In genomic region chr4:42070463-42070862, GRCh38 we compare ENCODE assay signal across 1 cellular context.
TF ChIP-seq lines count a peak whose summit lies in the region.

No MANE protein-coding gene starts in this region.

TF ChIP-seq in HepG2, 621 proteins besides CTCF, POLR2A, EP300 and RAD21 (continued from another document):
- TF ChIP-seq ZNF318 (CRISPR knock-in tag; IDR thresholded peaks at IDR 0.05) (no peak), GTF2F1 (IDR thresholded peaks at IDR 0.05; ENCODE audit: low read length) (no peak), MAFF (IDR thresholded peaks at IDR 0.05; ENCODE audit: low read depth, low read length) (no peak), ZNF761 (CRISPR knock-in tag; conservative IDR thresholded peaks at IDR 0.05) (no peak), ZNF264 (CRISPR knock-in tag; IDR thresholded peaks at IDR 0.05) (no peak), ZSCAN31 (CRISPR knock-in tag; IDR thresholded peaks at IDR 0.05; ENCODE audit: low read depth) (no peak), IKZF4 (CRISPR knock-in tag; IDR thresholded peaks at IDR 0.05; ENCODE audit: borderline replicate concordance, low read depth, not compliant biosample characterization) (no peak), FOSL2 (CRISPR knock-in tag; IDR thresholded peaks at IDR 0.05) (no peak), SIN3B (IDR thresholded peaks at IDR 0.05; ENCODE audit: low read length) (no peak), CEBPB (IDR thresholded peaks at IDR 0.05; ENCODE audit: borderline replicate concordance, low read depth, low read length) (no peak), ETV6 (CRISPR knock-in tag; conservative IDR thresholded peaks at IDR 0.05) (no peak), YY1 (IDR thresholded peaks at IDR 0.05; ENCODE audit: insufficient read depth, insufficient replicate concordance, low read depth, low read length) (no peak), RORA (CRISPR knock-in tag; IDR thresholded peaks at IDR 0.05) (no peak), CHCHD3 (CRISPR knock-in tag; IDR thresholded peaks at IDR 0.05) (no peak), ZNF615 (CRISPR knock-in tag; IDR thresholded peaks at IDR 0.05; ENCODE audit: borderline replicate concordance) (no peak), SRSF9 (IDR thresholded peaks at IDR 0.05; ENCODE audit: borderline replicate concordance, insufficient read depth, low read depth, low read length, poor library complexity, severe bottlenecking) (no peak), SOX5 (CRISPR knock-in tag; IDR thresholded peaks at IDR 0.05; ENCODE audit: borderline replicate concordance) (no peak)
- TF ChIP-seq, protein P1, sequence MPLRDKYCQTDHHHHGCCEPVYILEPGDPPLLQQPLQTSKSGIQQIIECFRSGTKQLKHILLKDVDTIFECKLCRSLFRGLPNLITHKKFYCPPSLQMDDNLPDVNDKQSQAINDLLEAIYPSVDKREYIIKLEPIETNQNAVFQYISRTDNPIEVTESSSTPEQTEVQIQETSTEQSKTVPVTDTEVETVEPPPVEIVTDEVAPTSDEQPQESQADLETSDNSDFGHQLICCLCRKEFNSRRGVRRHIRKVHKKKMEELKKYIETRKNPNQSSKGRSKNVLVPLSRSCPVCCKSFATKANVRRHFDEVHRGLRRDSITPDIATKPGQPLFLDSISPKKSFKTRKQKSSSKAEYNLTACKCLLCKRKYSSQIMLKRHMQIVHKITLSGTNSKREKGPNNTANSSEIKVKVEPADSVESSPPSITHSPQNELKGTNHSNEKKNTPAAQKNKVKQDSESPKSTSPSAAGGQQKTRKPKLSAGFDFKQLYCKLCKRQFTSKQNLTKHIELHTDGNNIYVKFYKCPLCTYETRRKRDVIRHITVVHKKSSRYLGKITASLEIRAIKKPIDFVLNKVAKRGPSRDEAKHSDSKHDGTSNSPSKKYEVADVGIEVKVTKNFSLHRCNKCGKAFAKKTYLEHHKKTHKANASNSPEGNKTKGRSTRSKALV (CRISPR knock-in tag; IDR thresholded peaks at IDR 0.05): no peak
- TF ChIP-seq, protein P2, sequence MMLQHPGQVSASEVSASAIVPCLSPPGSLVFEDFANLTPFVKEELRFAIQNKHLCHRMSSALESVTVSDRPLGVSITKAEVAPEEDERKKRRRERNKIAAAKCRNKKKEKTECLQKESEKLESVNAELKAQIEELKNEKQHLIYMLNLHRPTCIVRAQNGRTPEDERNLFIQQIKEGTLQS (CRISPR knock-in tag; IDR thresholded peaks at IDR 0.05): no peak
